2 cellular contexts compared by ENCODE assay signal in genomic region chr16:89159174-89159849, GRCh38.
TF ChIP-seq lines count a peak whose summit lies in the region.

No MANE protein-coding gene starts in this region.

TF ChIP-seq in HepG2, 621 proteins besides CTCF, POLR2A, EP300 and RAD21 (continues in another document):
- TF ChIP-seq ISL2 (CRISPR knock-in tag; IDR thresholded peaks at IDR 0.05) (no peak), GATA4 (IDR thresholded peaks at IDR 0.05; ENCODE audit: borderline replicate concordance, low read depth) (no peak), HNRNPK (IDR thresholded peaks at IDR 0.05; ENCODE audit: low read depth, low read length, poor library complexity, severe bottlenecking) (no peak), HOXA5 (CRISPR knock-in tag; IDR thresholded peaks at IDR 0.05) (0 out of 2 replicates have a peak, but pooled peaks have one; percentile 68), THYN1 (CRISPR knock-in tag; IDR thresholded peaks at IDR 0.05; ENCODE audit: borderline replicate concordance, low read depth) (no peak), BRD4 (CRISPR knock-in tag; IDR thresholded peaks at IDR 0.05) (peak; percentile 23; the same call in 1 of the 2 replicates), MTA1 (CRISPR knock-in tag; IDR thresholded peaks at IDR 0.05; ENCODE audit: borderline replicate concordance) (peak; percentile 95), HES4 (CRISPR knock-in tag; IDR thresholded peaks at IDR 0.05; ENCODE audit: borderline replicate concordance) (peak; percentile 97), PBX3 (CRISPR knock-in tag; IDR thresholded peaks at IDR 0.05; ENCODE audit: borderline replicate concordance) (no peak), ZNF138 (CRISPR knock-in tag; IDR thresholded peaks at IDR 0.05; ENCODE audit: low read depth) (no peak), PRMT3 (CRISPR knock-in tag; IDR thresholded peaks at IDR 0.05; ENCODE audit: borderline replicate concordance, low read depth) (no peak), SCMH1 (CRISPR knock-in tag; IDR thresholded peaks at IDR 0.05; ENCODE audit: borderline replicate concordance) (no peak), ZMYM4 (CRISPR knock-in tag; IDR thresholded peaks at IDR 0.05) (peak; percentile 69; the same call in 1 of the 2 replicates), KLF15 (CRISPR knock-in tag; IDR thresholded peaks at IDR 0.05; ENCODE audit: borderline replicate concordance) (peak; percentile 86; the same call in 1 of the 2 replicates)
- TF ChIP-seq, protein P1, sequence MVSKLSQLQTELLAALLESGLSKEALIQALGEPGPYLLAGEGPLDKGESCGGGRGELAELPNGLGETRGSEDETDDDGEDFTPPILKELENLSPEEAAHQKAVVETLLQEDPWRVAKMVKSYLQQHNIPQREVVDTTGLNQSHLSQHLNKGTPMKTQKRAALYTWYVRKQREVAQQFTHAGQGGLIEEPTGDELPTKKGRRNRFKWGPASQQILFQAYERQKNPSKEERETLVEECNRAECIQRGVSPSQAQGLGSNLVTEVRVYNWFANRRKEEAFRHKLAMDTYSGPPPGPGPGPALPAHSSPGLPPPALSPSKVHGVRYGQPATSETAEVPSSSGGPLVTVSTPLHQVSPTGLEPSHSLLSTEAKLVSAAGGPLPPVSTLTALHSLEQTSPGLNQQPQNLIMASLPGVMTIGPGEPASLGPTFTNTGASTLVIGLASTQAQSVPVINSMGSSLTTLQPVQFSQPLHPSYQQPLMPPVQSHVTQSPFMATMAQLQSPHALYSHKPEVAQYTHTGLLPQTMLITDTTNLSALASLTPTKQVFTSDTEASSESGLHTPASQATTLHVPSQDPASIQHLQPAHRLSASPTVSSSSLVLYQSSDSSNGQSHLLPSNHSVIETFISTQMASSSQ (IDR thresholded peaks at IDR 0.05; ENCODE audit: low read depth), result no peak
- TF ChIP-seq, protein P1 (CRISPR knock-in tag; IDR thresholded peaks at IDR 0.05; ENCODE audit: borderline replicate concordance), result peak; percentile 62
- TF ChIP-seq, protein P2, sequence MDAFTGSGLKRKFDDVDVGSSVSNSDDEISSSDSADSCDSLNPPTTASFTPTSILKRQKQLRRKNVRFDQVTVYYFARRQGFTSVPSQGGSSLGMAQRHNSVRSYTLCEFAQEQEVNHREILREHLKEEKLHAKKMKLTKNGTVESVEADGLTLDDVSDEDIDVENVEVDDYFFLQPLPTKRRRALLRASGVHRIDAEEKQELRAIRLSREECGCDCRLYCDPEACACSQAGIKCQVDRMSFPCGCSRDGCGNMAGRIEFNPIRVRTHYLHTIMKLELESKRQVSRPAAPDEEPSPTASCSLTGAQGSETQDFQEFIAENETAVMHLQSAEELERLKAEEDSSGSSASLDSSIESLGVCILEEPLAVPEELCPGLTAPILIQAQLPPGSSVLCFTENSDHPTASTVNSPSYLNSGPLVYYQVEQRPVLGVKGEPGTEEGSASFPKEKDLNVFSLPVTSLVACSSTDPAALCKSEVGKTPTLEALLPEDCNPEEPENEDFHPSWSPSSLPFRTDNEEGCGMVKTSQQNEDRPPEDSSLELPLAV (CRISPR knock-in tag; conservative IDR thresholded peaks at IDR 0.05; ENCODE audit: low read depth), result peak; percentile 90; the same call in 1 of the 2 replicates
- TF ChIP-seq, protein P3, sequence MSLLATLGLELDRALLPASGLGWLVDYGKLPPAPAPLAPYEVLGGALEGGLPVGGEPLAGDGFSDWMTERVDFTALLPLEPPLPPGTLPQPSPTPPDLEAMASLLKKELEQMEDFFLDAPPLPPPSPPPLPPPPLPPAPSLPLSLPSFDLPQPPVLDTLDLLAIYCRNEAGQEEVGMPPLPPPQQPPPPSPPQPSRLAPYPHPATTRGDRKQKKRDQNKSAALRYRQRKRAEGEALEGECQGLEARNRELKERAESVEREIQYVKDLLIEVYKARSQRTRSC (CRISPR knock-in tag; IDR thresholded peaks at IDR 0.05; ENCODE audit: low read depth), result peak; percentile 59; the same call in 1 of the 2 replicates

TF ChIP-seq in WTC11, 78 proteins besides CTCF, POLR2A, EP300 and RAD21:
- peak; percentile 60; the same call in 1 of the 2 replicates for TF ChIP-seq GABPB1 (CRISPR knock-in tag; IDR thresholded peaks at IDR 0.05)
- no peak for TF ChIP-seq RORB (CRISPR knock-in tag; IDR thresholded peaks at IDR 0.05)
- 0 out of 2 replicates have a peak, but pooled peaks have one; percentile 17 for TF ChIP-seq MLX (CRISPR knock-in tag; IDR thresholded peaks at IDR 0.05)
- TF ChIP-seq, protein P4, sequence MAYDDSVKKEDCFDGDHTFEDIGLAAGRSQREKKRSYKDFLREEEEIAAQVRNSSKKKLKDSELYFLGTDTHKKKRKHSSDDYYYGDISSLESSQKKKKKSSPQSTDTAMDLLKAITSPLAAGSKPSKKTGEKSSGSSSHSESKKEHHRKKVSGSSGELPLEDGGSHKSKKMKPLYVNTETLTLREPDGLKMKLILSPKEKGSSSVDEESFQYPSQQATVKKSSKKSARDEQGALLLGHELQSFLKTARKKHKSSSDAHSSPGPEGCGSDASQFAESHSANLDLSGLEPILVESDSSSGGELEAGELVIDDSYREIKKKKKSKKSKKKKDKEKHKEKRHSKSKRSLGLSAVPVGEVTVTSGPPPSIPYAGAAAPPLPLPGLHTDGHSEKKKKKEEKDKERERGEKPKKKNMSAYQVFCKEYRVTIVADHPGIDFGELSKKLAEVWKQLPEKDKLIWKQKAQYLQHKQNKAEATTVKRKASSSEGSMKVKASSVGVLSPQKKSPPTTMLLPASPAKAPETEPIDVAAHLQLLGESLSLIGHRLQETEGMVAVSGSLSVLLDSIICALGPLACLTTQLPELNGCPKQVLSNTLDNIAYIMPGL (CRISPR knock-in tag; IDR thresholded peaks at IDR 0.05), result no peak
- TF ChIP-seq PREB (CRISPR knock-in tag; IDR thresholded peaks at IDR 0.05; ENCODE audit: borderline replicate concordance), result peak; percentile 14; the same call in 1 of the 2 replicates
